ENCODE assay signal across 11 cellular contexts in the genomic region with DNA sequence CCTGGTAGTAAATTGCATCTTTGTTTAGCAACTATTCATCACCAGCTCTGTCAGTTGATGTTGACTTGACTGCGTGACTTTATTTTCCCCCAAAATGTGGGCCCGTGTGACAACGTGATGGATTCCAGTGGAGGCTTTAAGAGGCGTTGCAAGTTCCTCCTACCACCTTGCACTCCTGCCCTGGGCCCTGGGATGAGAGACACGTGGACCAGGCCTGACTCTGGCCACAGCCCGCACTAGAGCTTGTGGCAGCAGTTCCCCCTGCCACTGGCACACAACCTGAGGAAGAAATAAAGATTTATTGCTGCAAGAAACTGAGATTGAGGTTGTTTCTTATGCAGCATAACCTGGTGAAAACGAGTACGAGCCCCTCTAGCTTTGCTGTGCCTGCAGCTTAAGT. TPM values are rescaled to one million over a fixed set of nuclear protein-coding genes. Genes with fewer than 3 reads are reported as not detected.
"Had no signal": no experiment of that assay in that cellular context is flagged by ENCODE, and none has a peak within 500 bp of the region (broad histone marks: within the 10 kb centered on the region; RNA-seq: fewer than 3 reads in every experiment).

No MANE protein-coding gene starts in this region.

- ATAC-seq: HCT116, HepG2 had no signal

- H3K9me3 Mint-ChIP-seq: HFFc6, IgD-negative memory B cell had no signal

- H3K36me3 ChIP-seq: HAP-1 had no signal

- H3K27ac ChIP-seq: GM23248, HL-60 had no signal

- H3K4me1 ChIP-seq: HAP-1 had no signal

- H3K36me3 Mint-ChIP-seq: IgD-negative memory B cell had no signal

- H3K27ac Mint-ChIP-seq: HFFc6, IgD-negative memory B cell had no signal

- H3K9me3 ChIP-seq: HAP-1 had no signal

- H3K4me3 Mint-ChIP-seq: HFFc6, IgD-negative memory B cell had no signal

- DNase-seq: GM23248, GOT3, H7, HFFc6 had no signal

- H2AFZ ChIP-seq: GM23248 had no signal

- H3K9ac ChIP-seq: GM23248 had no signal

- H3K4me3 ChIP-seq: GM23248, HAP-1 had no signal

- H3K4me1 Mint-ChIP-seq: IgD-negative memory B cell had no signal

RNA-seq across cellular contexts. Expression of gene RASD2, which starts 31.9 kb away (rescaled TPM):
- total RNA-seq: HepG2, HFFc6, HT1080 had no signal

RNA-seq across cellular contexts. Expression of gene MB, which starts 44.6 kb away (rescaled TPM):
- total RNA-seq: GM23248, H4, HepG2, HFFc6, HT1080 had no signal
